ENCODE assay signal across 6 cellular contexts in the genomic region with DNA sequence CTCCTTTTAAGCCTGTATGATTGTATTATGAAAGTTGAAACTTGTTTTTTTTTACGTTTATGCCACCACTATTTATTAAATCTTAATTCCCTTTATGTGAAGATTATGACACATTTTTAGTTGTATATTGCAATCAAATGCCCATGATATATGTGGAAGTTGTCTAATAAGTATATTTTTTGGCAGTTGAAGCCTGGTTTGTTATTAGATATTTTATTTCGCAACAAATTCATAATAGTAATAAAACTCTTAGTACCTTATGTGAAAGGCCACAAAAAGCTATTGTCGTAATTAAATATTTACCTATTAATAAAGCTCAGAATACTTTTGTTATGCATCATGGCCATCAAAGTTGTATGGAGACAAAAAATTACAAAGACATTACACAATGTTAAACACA.
"Had no signal": no experiment of that assay in that cellular context is flagged by ENCODE, and none has a peak within 500 bp of the region (broad histone marks: within the 10 kb centered on the region; RNA-seq: fewer than 3 reads in every experiment).

No MANE protein-coding gene starts in this region.

- H3K27ac ChIP-seq: HL-60, KMS-11 had no signal

- ATAC-seq: HepG2 had no signal

- H3K4me2 ChIP-seq: KMS-11 had no signal

- FAIRE-seq: HepG2, HTR-8/SVneo had no signal

- DNase-seq: KBM-7, KG1 had no signal

- H3K9ac ChIP-seq: KMS-11 had no signal
